25 cellular contexts compared by ENCODE assay signal in genomic region chr10:47414227-47414592, GRCh38. TPM values are rescaled to one million over a fixed set of nuclear protein-coding genes. Genes with fewer than 3 reads are reported as not detected.
"Had no signal": no experiment of that assay in that cellular context is flagged by ENCODE, and none has a peak within 500 bp of the region (broad histone marks: within the 10 kb centered on the region; RNA-seq: fewer than 3 reads in every experiment).

No MANE protein-coding gene starts in this region.

- H3K36me3 ChIP-seq: colonic mucosa, esophagus squamous epithelium, gastrocnemius medialis, heart right ventricle, left lung, lower lobe of right lung had no signal

- ATAC-seq: effector memory CD8-positive, alpha-beta T cell; esophagus mucosa; gastrocnemius medialis; left cardiac atrium; left lung; left ventricle myocardium superior; lower lobe of right lung; mucosa of descending colon had no signal

- H3K27ac ChIP-seq: colonic mucosa, epithelial cell of prostate, esophagus squamous epithelium, gastrocnemius medialis, heart right ventricle, left lung, lower lobe of right lung had no signal

- H3K27me3 ChIP-seq: colonic mucosa, esophagus squamous epithelium, gastrocnemius medialis, heart right ventricle, left lung had no signal

- DNase-seq: colonic mucosa; cortex of kidney; effector CD8-positive, alpha-beta T cell; effector memory CD8-positive, alpha-beta T cell; endodermal cell; erythroblast; esophagus squamous epithelium; foreskin fibroblast; foreskin melanocyte; gastrocnemius medialis; glutamatergic neuron; heart right ventricle; hippocampal formation; left cardiac atrium; lower lobe of right lung; mesenchymal stem cell; mucosa of descending colon had no signal

- H3K9me3 ChIP-seq: colonic mucosa, esophagus squamous epithelium, gastrocnemius medialis, heart right ventricle, left lung, lower lobe of right lung, mucosa of descending colon had no signal

- FAIRE-seq: endometrium, islet of Langerhans, keratinocyte had no signal

- H3K4me3 ChIP-seq: colonic mucosa, esophagus squamous epithelium, gastrocnemius medialis, heart right ventricle, left lung, lower lobe of right lung, mucosa of descending colon had no signal

- H3K4me1 ChIP-seq: colonic mucosa, gastrocnemius medialis, heart right ventricle, left lung, lower lobe of right lung had no signal

RNA-seq across cellular contexts. Expression of gene ZNF488, which starts 30.1 kb away (rescaled TPM):
- total RNA-seq: gastrocnemius medialis, glomerular endothelial cell, left cardiac atrium, left ventricle myocardium superior had no signal
